ENCODE assay signal across 29 cellular contexts in the genomic region with DNA sequence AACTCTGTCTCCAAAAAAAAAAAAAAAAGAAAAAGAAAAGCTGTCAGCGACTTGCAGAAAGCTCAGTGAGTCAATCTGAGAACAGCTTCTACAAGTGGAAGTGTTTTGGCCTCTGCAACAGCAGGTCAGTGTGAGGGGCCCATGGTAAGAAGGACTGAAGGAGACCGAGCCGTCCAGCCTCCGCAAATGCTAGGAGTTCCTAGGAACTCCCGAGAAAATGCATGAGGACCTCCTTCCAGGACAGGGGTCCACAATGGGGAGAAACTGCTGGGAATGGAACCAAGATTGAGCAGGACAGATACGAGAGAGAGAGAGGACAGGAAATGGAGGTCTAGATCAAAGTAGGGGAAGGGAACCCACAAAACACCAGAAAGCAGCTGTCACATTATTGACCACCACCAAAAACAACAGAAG.
A peak's percentile ranks its signal among the peaks of the same experiment; 100 is the strongest.
DNase-seq lines count a peak whose midpoint lies in the region; ATAC-seq, FAIRE-seq and TF ChIP-seq lines count a peak whose summit lies in the region.
"Had no signal": no experiment of that assay in that cellular context is flagged by ENCODE, and none has a peak within 500 bp of the region (broad histone marks: within the 10 kb centered on the region; RNA-seq: fewer than 3 reads in every experiment).

No MANE protein-coding gene starts in this region.

- TF ChIP-seq POLR2A in GM12891 (IDR thresholded peaks at IDR 0.05; ENCODE audit: low read depth, low read length) (no peak), esophagus muscularis mucosa (IDR thresholded peaks at IDR 0.05; ENCODE audit: low read depth) (no peak)

- H3K9me3 ChIP-seq in esophagus muscularis mucosa: no peaks in the 10 kb centered on the region
- H3K9me3 ChIP-seq: upper lobe of left lung had no signal

- peak overlapping the region; percentile 12 for H3K4me3 Mint-ChIP-seq in stimulated activated effector memory CD8-positive, alpha-beta T cell treated with anti-CD3 and anti-CD28 coated beads, Interleukin-12 subunit alpha, Interleukin-12 subunit beta, amount 100 ng/mL, for 72 hours
- H3K4me3 Mint-ChIP-seq: activated naive CD8-positive, alpha-beta T cell; H9 had no signal

- no peaks in the 10 kb centered on the region for H3K27me3 ChIP-seq in esophagus muscularis mucosa
- H3K27me3 ChIP-seq: upper lobe of left lung had no signal

- H3K36me3 ChIP-seq in esophagus muscularis mucosa: no peaks in the 10 kb centered on the region
- H3K36me3 ChIP-seq: upper lobe of left lung had no signal

- H3K27ac ChIP-seq in esophagus muscularis mucosa (replicated peaks in 1 of 4): no peak overlapping the region
- H3K27ac ChIP-seq: C4-2B, upper lobe of left lung, VCaP had no signal

- no peak overlapping the region for H3K4me3 ChIP-seq in esophagus muscularis mucosa
- H3K4me3 ChIP-seq: lung, upper lobe of left lung had no signal

- ATAC-seq in GM19351 (IDR thresholded peaks at IDR 0.05; ENCODE audit: unreplicated experiment): peak; percentile 69
- ATAC-seq in stimulated activated effector memory CD8-positive, alpha-beta T cell treated with anti-CD3 and anti-CD28 coated beads, Interleukin-12 subunit alpha, Interleukin-12 subunit beta, amount 100 ng/mL, for 72 hours: peak; percentile 37
- ATAC-seq: naive thymus-derived CD8-positive, alpha-beta T cell had no signal

- DNase-seq in GM12891 (ENCODE audit: insufficient read length, low spot score): peak; percentile 22
- peak; percentile 15 for DNase-seq in LHCN-M2 (ENCODE audit: low read depth)
- DNase-seq in stimulated activated effector memory CD8-positive, alpha-beta T cell treated with anti-CD3 and anti-CD28 coated beads, Interleukin-12 subunit alpha, Interleukin-12 subunit beta, amount 100 ng/mL, for 72 hours (ENCODE audit: low spot score in 2 of 2): no peak
- no peak for DNase-seq in esophagus muscularis mucosa (ENCODE audit: extremely low spot score)
- DNase-seq in DMS79 (lab: John Stamatoyannopoulos, UW): no peak
- no peak for DNase-seq in retina
- DNase-seq: activated CD4-positive, alpha-beta T cell treated with anti-CD3 and anti-CD28 coated beads for 48 hours; activated effector memory CD4-positive, alpha-beta T cell treated with anti-CD3 and anti-CD28 coated beads, Interleukin-2, amount 50 U/mL, for 16 hours; activated T-cell treated with anti-CD3 and anti-CD28 coated beads, Interleukin-2, amount 50 U/mL, for 1 hour; DMS79 treated with DMSO at 0.1 percent for 48 hours; GDM1; H9; IMR-90; kidney glomerular epithelial cell; naive thymus-derived CD8-positive, alpha-beta T cell; NCI-H1048; NCI-H1694; NCI-H446 treated with DMSO at 0.1 percent for 48 hours; NCI-H774; stimulated activated CD4-positive, alpha-beta T cell treated with anti-CD3 and anti-CD28 coated beads, Interleukin-4, amount 100 ng/mL, for 24 hours; substantia nigra; SW 1271; T1000; upper lobe of left lung had no signal

- no peak for TF ChIP-seq CTCF in esophagus muscularis mucosa (IDR thresholded peaks at IDR 0.05)

- H3K36me3 Mint-ChIP-seq in stimulated activated effector memory CD8-positive, alpha-beta T cell treated with anti-CD3 and anti-CD28 coated beads, Interleukin-12 subunit alpha, Interleukin-12 subunit beta, amount 100 ng/mL, for 72 hours: no peaks in the 10 kb centered on the region

- peaks cover 10% of the 10 kb centered on the region for H3K4me1 Mint-ChIP-seq in stimulated activated effector memory CD8-positive, alpha-beta T cell treated with anti-CD3 and anti-CD28 coated beads, Interleukin-12 subunit alpha, Interleukin-12 subunit beta, amount 100 ng/mL, for 72 hours
- H3K4me1 Mint-ChIP-seq: H9 had no signal

- no peak for FAIRE-seq in GM12891 (lab: Jason Lieb, UNC)

- H3K4me1 ChIP-seq in esophagus muscularis mucosa: peaks cover 4 to 14% (median 13%) of the 10 kb centered on the region in 4 donors
- H3K4me1 ChIP-seq: upper lobe of left lung had no signal

- TF ChIP-seq EP300 in esophagus muscularis mucosa (IDR thresholded peaks at IDR 0.05): no peak

- H3K9me3 Mint-ChIP-seq in stimulated activated effector memory CD8-positive, alpha-beta T cell treated with anti-CD3 and anti-CD28 coated beads, Interleukin-12 subunit alpha, Interleukin-12 subunit beta, amount 100 ng/mL, for 72 hours: peaks cover 7% of the 10 kb centered on the region
- H3K9me3 Mint-ChIP-seq: H9 had no signal

- WGBS in esophagus muscularis mucosa: 94% methylated on average over 6 of the region's 6 CpGs

- peak overlapping the region; percentile 21 for H3K27ac Mint-ChIP-seq in stimulated activated effector memory CD8-positive, alpha-beta T cell treated with anti-CD3 and anti-CD28 coated beads, Interleukin-12 subunit alpha, Interleukin-12 subunit beta, amount 100 ng/mL, for 72 hours
- H3K27ac Mint-ChIP-seq: activated naive CD8-positive, alpha-beta T cell; H9 had no signal

- intact Hi-C loops in esophagus muscularis mucosa (cut with DNase I): no loop called here

TF ChIP-seq in GM12891, 5 proteins besides CTCF, POLR2A, EP300 and RAD21:
- TF ChIP-seq PAX5 (IDR thresholded peaks at IDR 0.05; ENCODE audit: insufficient read depth, low read length, severe bottlenecking) (no peak), SPI1 (IDR thresholded peaks at IDR 0.05; ENCODE audit: low read depth, low read length) (no peak), POLR2AphosphoS5 (IDR thresholded peaks at IDR 0.05; ENCODE audit: low read depth, low read length) (no peak), TAF1 (IDR thresholded peaks at IDR 0.05; ENCODE audit: low read depth, low read length) (no peak), POU2F2 (IDR thresholded peaks at IDR 0.05; ENCODE audit: low read depth, low read length) (no peak)

Comparison
In these comparisons a context has a peak if more than half of its experiments do, and no peak if none do; other contexts are left out.
1. DNase-seq: peak in GM12891 (single experiment) and LHCN-M2 (single experiment); none in stimulated activated effector memory CD8-positive, alpha-beta T cell treated with anti-CD3 and anti-CD28 coated beads, Interleukin-12 subunit alpha, Interleukin-12 subunit beta, amount 100 ng/mL, for 72 hours (0 of 2), esophagus muscularis mucosa (single experiment), DMS79 (single experiment) and retina (single experiment).